In the genomic region with DNA sequence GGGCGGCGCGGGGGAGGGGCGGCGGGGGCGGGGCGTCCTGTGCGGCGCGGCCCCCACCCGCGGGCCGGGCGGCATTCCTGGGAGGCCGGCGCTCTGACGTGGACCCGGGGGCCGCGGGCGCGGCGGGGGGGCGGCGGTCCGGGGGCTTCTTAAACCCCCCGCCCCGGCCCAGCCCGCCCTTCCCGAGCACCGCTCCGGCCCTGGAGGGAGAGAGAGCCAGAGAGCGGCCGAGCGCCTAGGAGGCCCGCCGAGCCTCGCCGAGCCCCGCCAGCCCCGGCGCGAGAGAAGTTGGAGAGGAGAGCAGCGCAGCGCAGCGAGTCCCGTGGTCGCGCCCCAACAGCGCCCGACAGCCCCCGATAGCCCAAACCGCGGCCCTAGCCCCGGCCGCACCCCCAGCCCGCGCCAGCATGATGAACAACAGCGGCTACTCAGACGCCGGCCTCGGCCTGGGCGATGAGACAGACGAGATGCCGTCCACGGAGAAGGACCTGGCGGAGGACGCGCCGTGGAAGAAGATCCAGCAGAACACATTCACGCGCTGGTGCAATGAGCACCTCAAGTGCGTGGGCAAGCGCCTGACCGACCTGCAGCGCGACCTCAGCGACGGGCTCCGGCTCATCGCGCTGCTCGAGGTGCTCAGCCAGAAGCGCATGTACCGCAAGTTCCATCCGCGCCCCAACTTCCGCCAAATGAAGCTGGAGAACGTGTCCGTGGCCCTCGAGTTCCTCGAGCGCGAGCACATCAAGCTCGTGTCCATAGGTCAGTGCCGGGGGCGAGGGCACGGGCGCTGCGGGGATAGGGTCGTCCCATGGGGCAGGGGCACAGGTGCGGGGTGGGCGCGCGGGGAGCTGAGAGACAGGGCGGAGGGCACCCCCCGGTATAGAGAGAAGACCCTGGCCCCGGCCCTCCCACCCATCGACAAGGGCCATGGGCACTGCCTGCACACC, we compare ENCODE assay signal across 8 cellular contexts. TPM values are rescaled to one million over a fixed set of nuclear protein-coding genes. Genes with fewer than 3 reads are reported as not detected.
DNase-seq lines count a peak whose midpoint lies in the region; ATAC-seq and TF ChIP-seq lines count a peak whose summit lies in the region.

A gene with protein sequence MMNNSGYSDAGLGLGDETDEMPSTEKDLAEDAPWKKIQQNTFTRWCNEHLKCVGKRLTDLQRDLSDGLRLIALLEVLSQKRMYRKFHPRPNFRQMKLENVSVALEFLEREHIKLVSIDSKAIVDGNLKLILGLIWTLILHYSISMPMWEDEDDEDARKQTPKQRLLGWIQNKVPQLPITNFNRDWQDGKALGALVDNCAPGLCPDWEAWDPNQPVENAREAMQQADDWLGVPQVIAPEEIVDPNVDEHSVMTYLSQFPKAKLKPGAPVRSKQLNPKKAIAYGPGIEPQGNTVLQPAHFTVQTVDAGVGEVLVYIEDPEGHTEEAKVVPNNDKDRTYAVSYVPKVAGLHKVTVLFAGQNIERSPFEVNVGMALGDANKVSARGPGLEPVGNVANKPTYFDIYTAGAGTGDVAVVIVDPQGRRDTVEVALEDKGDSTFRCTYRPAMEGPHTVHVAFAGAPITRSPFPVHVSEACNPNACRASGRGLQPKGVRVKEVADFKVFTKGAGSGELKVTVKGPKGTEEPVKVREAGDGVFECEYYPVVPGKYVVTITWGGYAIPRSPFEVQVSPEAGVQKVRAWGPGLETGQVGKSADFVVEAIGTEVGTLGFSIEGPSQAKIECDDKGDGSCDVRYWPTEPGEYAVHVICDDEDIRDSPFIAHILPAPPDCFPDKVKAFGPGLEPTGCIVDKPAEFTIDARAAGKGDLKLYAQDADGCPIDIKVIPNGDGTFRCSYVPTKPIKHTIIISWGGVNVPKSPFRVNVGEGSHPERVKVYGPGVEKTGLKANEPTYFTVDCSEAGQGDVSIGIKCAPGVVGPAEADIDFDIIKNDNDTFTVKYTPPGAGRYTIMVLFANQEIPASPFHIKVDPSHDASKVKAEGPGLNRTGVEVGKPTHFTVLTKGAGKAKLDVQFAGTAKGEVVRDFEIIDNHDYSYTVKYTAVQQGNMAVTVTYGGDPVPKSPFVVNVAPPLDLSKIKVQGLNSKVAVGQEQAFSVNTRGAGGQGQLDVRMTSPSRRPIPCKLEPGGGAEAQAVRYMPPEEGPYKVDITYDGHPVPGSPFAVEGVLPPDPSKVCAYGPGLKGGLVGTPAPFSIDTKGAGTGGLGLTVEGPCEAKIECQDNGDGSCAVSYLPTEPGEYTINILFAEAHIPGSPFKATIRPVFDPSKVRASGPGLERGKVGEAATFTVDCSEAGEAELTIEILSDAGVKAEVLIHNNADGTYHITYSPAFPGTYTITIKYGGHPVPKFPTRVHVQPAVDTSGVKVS (N-terminal part only) (plus strand): TSS at position 176 of the 947 bp plus-strand sequence. CDS start 232 bp downstream, at position 408.

- H3K4me2 ChIP-seq in BLaER1 (peak within 1 kb of the TSS; percentile 95), neuronal stem cell (ENCODE audit: insufficient read depth, low read length, poor library complexity, severe bottlenecking) (peak within 1 kb of the TSS; percentile 85)

- TF ChIP-seq CTCF in NB4 (IDR thresholded peaks at IDR 0.05; ENCODE audit: low read depth, low read length) = no peak
- TF ChIP-seq CTCF in gastroesophageal sphincter (IDR thresholded peaks at IDR 0.05) = no peak

- H3K27ac ChIP-seq in BLaER1 (peak within 1 kb of the TSS; percentile 42), gastroesophageal sphincter (peak within 1 kb of the TSS; percentile 90 to 96 (median 94)), neuronal stem cell (replicated peaks; ENCODE audit: low read length) (peak within 1 kb of the TSS; percentile 90), aorta (ENCODE audit: low read depth in 1 of 2, low read length in 2 of 2) (peak within 1 kb of the TSS; percentile 7 to 81)

- peak within 1 kb of the TSS; percentile 89 for H2AK5ac ChIP-seq in neuronal stem cell (ENCODE audit: low read depth, low read length)

- H3K18ac ChIP-seq in neuronal stem cell (ENCODE audit: low read length) = peak within 1 kb of the TSS; percentile 99

- peak; percentile 54 for ATAC-seq in gastroesophageal sphincter
- peak; percentile 8 for ATAC-seq in aorta (ENCODE audit: low FRiP score)
- no peak for ATAC-seq in HG03108 (IDR thresholded peaks at IDR 0.05; ENCODE audit: unreplicated experiment)
- no peak for ATAC-seq in HG03139 (IDR thresholded peaks at IDR 0.05; ENCODE audit: unreplicated experiment)

- peak within 1 kb of the TSS; percentile 95 for H2BK120ac ChIP-seq in neuronal stem cell (ENCODE audit: low read depth, low read length)

- no peak for TF ChIP-seq EP300 in gastroesophageal sphincter (IDR thresholded peaks at IDR 0.05)

- peak within 1 kb of the TSS; percentile 87 for H2BK15ac ChIP-seq in neuronal stem cell (ENCODE audit: low read length)

- H3K27me3 ChIP-seq in BLaER1 (peaks cover 38% of the 10 kb centered on the region), gastroesophageal sphincter (no peaks in the 10 kb centered on the region), neuronal stem cell (ENCODE audit: control insufficient read depth in 3 of 3, insufficient read depth in 3 of 3, low read depth in 1 of 3, low read length in 3 of 3) (no peaks in the 10 kb centered on the region), aorta (ENCODE audit: control insufficient read depth in 1 of 2, insufficient read depth in 2 of 2, low read length in 1 of 2) (no peaks in the 10 kb centered on the region)

- intact Hi-C loops in aorta (cut with DNase I) = loop anchor here in 1 of 2 donors (2.0 to 5.0 kb wide), 2 partner anchors 40 to 93 kb away; partner anchors contain the start of genes CALU and CCDC136

- TF ChIP-seq POLR2A in NB4 (IDR thresholded peaks at IDR 0.05; ENCODE audit: extremely low read depth, insufficient read length) = no peak
- peak; percentile 84 to 88 for TF ChIP-seq POLR2A in gastroesophageal sphincter (IDR thresholded peaks at IDR 0.05)

- peaks cover 40% of the 10 kb centered on the region for H3K4me1 ChIP-seq in BLaER1
- H3K4me1 ChIP-seq in gastroesophageal sphincter = peaks cover 3 to 84% (median 45%) of the 10 kb centered on the region in 3 donors
- peaks cover 38 to 46% of the 10 kb centered on the region in 2 donors for H3K4me1 ChIP-seq in neuronal stem cell (ENCODE audit: control insufficient read depth in 2 of 2, insufficient read depth in 1 of 2, low read depth in 1 of 2, low read length in 2 of 2)
- H3K4me1 ChIP-seq in aorta (ENCODE audit: control insufficient read depth in 1 of 2, insufficient read depth in 2 of 2, low read length in 2 of 2) = no peaks in the 10 kb centered on the region

- H3K23ac ChIP-seq in neuronal stem cell (ENCODE audit: low read depth, low read length, poor library complexity) = peak within 1 kb of the TSS; percentile 96

- H3K9ac ChIP-seq in BLaER1 (peak within 1 kb of the TSS; percentile 66; the same call in 1 of the 2 replicates), neuronal stem cell (ENCODE audit: low read depth, low read length, poor library complexity) (peak within 1 kb of the TSS; percentile 99)

- H2BK5ac ChIP-seq in neuronal stem cell (ENCODE audit: low read length) = peak within 1 kb of the TSS; percentile 98

- H3K4ac ChIP-seq in neuronal stem cell (ENCODE audit: low read length) = peak within 1 kb of the TSS; percentile 80

- no peak within 1 kb of the TSS for H4K91ac ChIP-seq in neuronal stem cell (ENCODE audit: low read depth, low read length, poor library complexity)

- H2BK12ac ChIP-seq in neuronal stem cell (ENCODE audit: low read length) = peak within 1 kb of the TSS; percentile 63

- H3K4me3 ChIP-seq in BLaER1 (peak within 1 kb of the TSS; percentile 61), NB4 (ENCODE audit: low read depth, low read length) (peak within 1 kb of the TSS; percentile 42), gastroesophageal sphincter (peak within 1 kb of the TSS; percentile 72 to 83), neuronal stem cell (ENCODE audit: low read length in 2 of 2) (peak within 1 kb of the TSS; percentile 29 to 82), aorta (ENCODE audit: low read length in 2 of 2) (peak within 1 kb of the TSS; percentile 40 to 68)

- peak; percentile 51 for DNase-seq in NB4 (ENCODE audit: low read depth)
- peak; percentile 46 for DNase-seq in activated naive CD4-positive, alpha-beta T cell treated with Interleukin-2 at 50 U/mL for 16 hours
- no peak for DNase-seq in neuronal stem cell (ENCODE audit: low spot score)
- DNase-seq in aorta = peak; percentile 76 to 91

- H3K14ac ChIP-seq in neuronal stem cell (ENCODE audit: low read length) = peak within 1 kb of the TSS; percentile 85

- H2AFZ ChIP-seq in neuronal stem cell (ENCODE audit: low read length) = peak within 1 kb of the TSS; percentile 92

- H4K8ac ChIP-seq in neuronal stem cell (ENCODE audit: low read depth, low read length) = no peak within 1 kb of the TSS

- H4K20me1 ChIP-seq in BLaER1 = no peaks in the 10 kb centered on the region

- peaks cover 6% of the 10 kb centered on the region for H3K79me1 ChIP-seq in neuronal stem cell (ENCODE audit: low read depth, low read length)

- WGBS in gastroesophageal sphincter (ENCODE audit: low coverage in 1 of 2), 2 donors = no CpG with 5 or more reads among the region's 109 CpGs
- no CpG with 5 or more reads among the region's 109 CpGs for WGBS in neuronal stem cell (ENCODE audit: extremely low coverage in 2 of 2, insufficient read length in 2 of 2, insufficient replicate concordance in 1 of 2), 2 donors
- WGBS in aorta, 2 donors = 1% methylated on average over 71 to 109 of the region's 109 CpGs

- no peaks in the 10 kb centered on the region for H3K36me3 ChIP-seq in BLaER1
- H3K36me3 ChIP-seq in gastroesophageal sphincter = peaks cover 0 to 10% of the 10 kb centered on the region in 2 donors
- peaks cover 0 to 7% of the 10 kb centered on the region in 2 donors for H3K36me3 ChIP-seq in neuronal stem cell (replicated peaks in 1 of 2; ENCODE audit: control insufficient read depth in 2 of 2, insufficient read depth in 2 of 2, low read length in 2 of 2)
- no peaks in the 10 kb centered on the region for H3K36me3 ChIP-seq in aorta (ENCODE audit: control insufficient read depth in 1 of 2, insufficient read depth in 2 of 2, low read length in 1 of 2)

- H3K9me3 ChIP-seq in BLaER1 (no peaks in the 10 kb centered on the region), gastroesophageal sphincter (no peaks in the 10 kb centered on the region), neuronal stem cell (replicated peaks in 1 of 2; ENCODE audit: control insufficient read depth in 2 of 2, insufficient read depth in 1 of 2, low read depth in 1 of 2, low read length in 2 of 2) (no peaks in the 10 kb centered on the region), aorta (ENCODE audit: control insufficient read depth, low read length) (no peaks in the 10 kb centered on the region)

RNA-seq across cellular contexts. Expression of the gene that starts here (rescaled TPM):
- total RNA-seq in gastroesophageal sphincter (1,000 to 10,000 TPM in 1 of 4 donors, 100 to 1,000 TPM in 3; 308 to 1,162 (median 401) TPM), aorta (100 to 1,000 TPM; 135 to 245 TPM)
- 17.5 TPM for polyA plus RNA-seq in neuronal stem cell (2013, experiment 1 of 2)
- polyA plus RNA-seq in neuronal stem cell (2013, experiment 2 of 2) = 17.4 TPM
- 10 to 100 TPM in 1 of 2 donors, 1 to 10 TPM in 1; 7.8 to 18.3 TPM for polyA plus RNA-seq in aorta

Comparison
In these comparisons a context has a peak if more than half of its experiments do, and no peak if none do; other contexts are left out.
1. H3K27ac ChIP-seq: peak in every context shown above with its lines; median percentile 94 in gastroesophageal sphincter; 90 in neuronal stem cell; 44 in aorta; 42 in BLaER1.
2. ATAC-seq: peak in gastroesophageal sphincter (single experiment) and aorta (single experiment); none in HG03108 (single experiment) and HG03139 (single experiment).
3. Peak in every context shown above with its lines, with median percentiles within 50 percentile points of each other: H3K4me3 ChIP-seq.